16 cellular contexts compared by ENCODE assay signal in genomic region chr18:24026457-24026856, GRCh38. TPM values are rescaled to one million over a fixed set of nuclear protein-coding genes. Genes with fewer than 3 reads are reported as not detected.
A peak's percentile ranks its signal among the peaks of the same experiment; 100 is the strongest.
DNase-seq lines count a peak whose midpoint lies in the region; ATAC-seq and TF ChIP-seq lines count a peak whose summit lies in the region.
"Had no signal": no experiment of that assay in that cellular context is flagged by ENCODE, and none has a peak within 500 bp of the region (broad histone marks: within the 10 kb centered on the region; RNA-seq: fewer than 3 reads in every experiment).

No MANE protein-coding gene starts in this region.

- H3K27me3 ChIP-seq in vagina (no peaks in the 10 kb centered on the region), heart left ventricle (no peaks in the 10 kb centered on the region), brain microvascular endothelial cell (replicated peaks) (no peaks in the 10 kb centered on the region)
- H3K27me3 ChIP-seq: left lung, ovary had no signal

- H3K4me3 Mint-ChIP-seq in activated naive CD4-positive, alpha-beta T cell treated with anti-CD3 and anti-CD28 coated beads, Interleukin-2, amount 10 ng/mL, durations not matched to agents 7 days and 5 days = no peak overlapping the region
- H3K4me3 Mint-ChIP-seq in T-helper 17 cell = peak overlapping the region; percentile 55
- no peak overlapping the region for H3K4me3 Mint-ChIP-seq in immature natural killer cell
- H3K4me3 Mint-ChIP-seq: endodermal cell had no signal

- intact Hi-C loops in vagina (cut with DNase I) (no loop called here), heart left ventricle (cut with DNase I) (loop anchor here in 2 of 10 donors (10.0 kb wide), 1 partner anchor 88 kb away; no protein-coding TSS in a partner anchor)

- TF ChIP-seq POLR2A in vagina (IDR thresholded peaks at IDR 0.05) (no peak), heart left ventricle (IDR thresholded peaks at IDR 0.05) (no peak)

- H3K4me1 ChIP-seq in vagina (peaks cover 49% of the 10 kb centered on the region), heart left ventricle (peaks cover 0 to 46% (median 0%) of the 10 kb centered on the region in 12 donors)

- peak overlapping the region; percentile 12 for H3K27ac Mint-ChIP-seq in activated naive CD4-positive, alpha-beta T cell treated with anti-CD3 and anti-CD28 coated beads, Interleukin-2, amount 10 ng/mL, durations not matched to agents 7 days and 5 days
- H3K27ac Mint-ChIP-seq in T-helper 17 cell = peak overlapping the region; percentile 75
- H3K27ac Mint-ChIP-seq in immature natural killer cell = peak overlapping the region in 4 of 6 donors; percentile 32 to 84 (median 42)
- H3K27ac Mint-ChIP-seq: endodermal cell had no signal

- CTCF ChIA-PET in activated naive CD4-positive, alpha-beta T cell treated with anti-CD3 and anti-CD28 coated beads, Interleukin-2, amount 10 ng/mL, durations not matched to agents 7 days and 5 days (lab: Charles Lee) = no interaction called here

- no peaks in the 10 kb centered on the region for H3K9me3 Mint-ChIP-seq in activated naive CD4-positive, alpha-beta T cell treated with anti-CD3 and anti-CD28 coated beads, Interleukin-2, amount 10 ng/mL, durations not matched to agents 7 days and 5 days
- no peaks in the 10 kb centered on the region for H3K9me3 Mint-ChIP-seq in immature natural killer cell
- H3K9me3 Mint-ChIP-seq: endodermal cell had no signal

- DNase-seq in activated naive CD4-positive, alpha-beta T cell treated with anti-CD3 and anti-CD28 coated beads, Interleukin-2, amount 10 ng/mL, durations not matched to agents 7 days and 5 days = no peak
- DNase-seq in activated naive CD4-positive, alpha-beta T cell (lab: John Stamatoyannopoulos, UW) = no peak
- no peak for DNase-seq in T-helper 17 cell
- DNase-seq in immature natural killer cell = no peak
- DNase-seq in vagina (ENCODE audit: extremely low spot score in 2 of 2) = no peak
- DNase-seq in heart left ventricle = no peak
- DNase-seq in brain microvascular endothelial cell = no peak
- DNase-seq: activated CD4-positive, alpha-beta T cell treated with anti-CD3 and anti-CD28 coated beads for 1 hour; amniotic stem cell; COR-L47; endodermal cell; NCI-H146; T-helper 9 cell had no signal

- H3K27ac ChIP-seq in vagina = peak overlapping the region; percentile 69
- peak overlapping the region in 1 of 12 donors; percentile 42 for H3K27ac ChIP-seq in heart left ventricle
- no peak overlapping the region for H3K27ac ChIP-seq in brain microvascular endothelial cell
- H3K27ac ChIP-seq: ovary had no signal

- ATAC-seq in T-helper 17 cell (no peak), heart left ventricle (no peak), GM18519 (IDR thresholded peaks at IDR 0.05; ENCODE audit: low FRiP score, unreplicated experiment) (no peak)

- peaks cover 78% of the 10 kb centered on the region for H3K4me1 Mint-ChIP-seq in activated naive CD4-positive, alpha-beta T cell treated with anti-CD3 and anti-CD28 coated beads, Interleukin-2, amount 10 ng/mL, durations not matched to agents 7 days and 5 days
- H3K4me1 Mint-ChIP-seq in T-helper 17 cell = peaks cover 76% of the 10 kb centered on the region
- H3K4me1 Mint-ChIP-seq in immature natural killer cell = peaks cover 81 to 88% of the 10 kb centered on the region in 2 donors

- TF ChIP-seq CTCF in vagina (IDR thresholded peaks at IDR 0.05) (no peak), heart left ventricle (IDR thresholded peaks at IDR 0.05) (no peak), brain microvascular endothelial cell (IDR thresholded peaks at IDR 0.05; ENCODE audit: low read depth, low read length, missing control alignments) (no peak)

- H3K27me3 Mint-ChIP-seq in activated naive CD4-positive, alpha-beta T cell treated with anti-CD3 and anti-CD28 coated beads, Interleukin-2, amount 10 ng/mL, durations not matched to agents 7 days and 5 days = no peaks in the 10 kb centered on the region
- H3K27me3 Mint-ChIP-seq in T-helper 17 cell = no peaks in the 10 kb centered on the region
- H3K27me3 Mint-ChIP-seq in immature natural killer cell (ENCODE audit: low read depth in 3 of 3) = peaks cover 0 to 3% (median 2%) of the 10 kb centered on the region in 3 donors

- in situ Hi-C loops in brain microvascular endothelial cell (cut with HindIII; ENCODE audit: low pct_ligation_motif_present, low sequenced_read_pairs) = no loop called here

- H3K9me3 ChIP-seq in T-helper 17 cell (ENCODE audit: control insufficient read depth, low read length, poor library complexity, severe bottlenecking) = no peaks in the 10 kb centered on the region
- H3K9me3 ChIP-seq in vagina = no peaks in the 10 kb centered on the region
- no peaks in the 10 kb centered on the region for H3K9me3 ChIP-seq in heart left ventricle
- H3K9me3 ChIP-seq: left lung, ovary had no signal

- 94 to 97% (median 95%) methylated on average over 3 of the region's 3 CpGs for WGBS in heart left ventricle, 4 donors

- H3K36me3 Mint-ChIP-seq in activated naive CD4-positive, alpha-beta T cell treated with anti-CD3 and anti-CD28 coated beads, Interleukin-2, amount 10 ng/mL, durations not matched to agents 7 days and 5 days = peaks cover 62% of the 10 kb centered on the region
- H3K36me3 Mint-ChIP-seq in T-helper 17 cell (ENCODE audit: low read depth) = peaks cover 6% of the 10 kb centered on the region
- H3K36me3 Mint-ChIP-seq in immature natural killer cell = peaks cover 0 to 8% (median 0%) of the 10 kb centered on the region in 3 donors

- H3K4me3 ChIP-seq in vagina (no peak overlapping the region), heart left ventricle (no peak overlapping the region), brain microvascular endothelial cell (ENCODE audit: low read depth, low read length) (no peak overlapping the region)
- H3K4me3 ChIP-seq: left lung, ovary had no signal

- peaks cover 0 to 5% of the 10 kb centered on the region in 2 donors for H3K36me3 ChIP-seq in vagina
- H3K36me3 ChIP-seq in heart left ventricle = peaks cover 0 to 12% (median 0%) of the 10 kb centered on the region in 9 donors
- H3K36me3 ChIP-seq in brain microvascular endothelial cell (replicated peaks) = no peaks in the 10 kb centered on the region
- H3K36me3 ChIP-seq: left lung, ovary had no signal

RNA-seq across cellular contexts. Expression of gene TTC39C, which starts 11.9 kb away (rescaled TPM):
- total RNA-seq in T-helper 17 cell = 100 to 1,000 TPM; 187 to 226 TPM
- 10 to 100 TPM; 18.3 to 26.7 (median 25.0) TPM for polyA plus RNA-seq in immature natural killer cell
- 42.5 TPM for total RNA-seq in vagina
- total RNA-seq in heart left ventricle = 10 to 100 TPM in 1 of 9 donors, 1 to 10 TPM in 8; 2.7 to 12.8 (median 4.8) TPM
- polyA plus RNA-seq in heart left ventricle = 1 to 10 TPM; 2.3 to 3.0 TPM

Comparison
In these comparisons a context has a peak if more than half of its experiments do, and no peak if none do; other contexts are left out.
1. H3K27ac Mint-ChIP-seq: peak in every context shown above with its lines; median percentile 75 in T-helper 17 cell; 42 in immature natural killer cell; 12 in activated naive CD4-positive, alpha-beta T cell treated with anti-CD3 and anti-CD28 coated beads, Interleukin-2, amount 10 ng/mL, durations not matched to agents 7 days and 5 days.